Comparison of ENCODE assay signal across 22 cellular contexts in the genomic region with DNA sequence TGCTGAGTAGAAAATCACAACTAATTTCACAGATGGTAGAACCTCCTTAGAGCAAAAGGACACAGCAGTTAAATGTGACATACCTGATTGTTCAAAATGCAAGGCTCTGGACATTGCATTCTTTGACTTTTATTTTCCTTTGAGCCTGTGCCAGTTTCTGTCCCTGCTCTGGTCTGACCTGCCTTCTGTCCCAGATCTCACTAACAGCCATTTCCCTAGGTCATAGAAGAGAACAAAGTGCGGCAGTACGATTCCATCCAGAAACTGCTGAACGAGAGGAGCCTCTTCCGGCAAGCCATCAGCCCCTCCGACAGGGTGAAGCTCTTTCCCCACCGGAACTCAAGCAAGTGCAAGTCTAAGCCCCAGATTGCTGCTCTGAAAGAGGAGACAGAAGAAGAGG.
"Had no signal": no experiment of that assay in that cellular context is flagged by ENCODE, and none has a peak within 500 bp of the region (broad histone marks: within the 10 kb centered on the region; RNA-seq: fewer than 3 reads in every experiment).

No MANE protein-coding gene starts in this region.

- H3K36me3 Mint-ChIP-seq: activated CD4-positive, alpha-beta memory T cell treated with anti-CD3 and anti-CD28 coated beads for 36 hours; activated naive CD8-positive, alpha-beta T cell treated with anti-CD3 and anti-CD28 coated beads for 36 hours; mesothelial cell of epicardium; natural killer cell had no signal

- H3K4me1 Mint-ChIP-seq: activated B cell treated with CpG ODN at 0.5 μM for 24 hours; activated naive CD8-positive, alpha-beta T cell treated with anti-CD3 and anti-CD28 coated beads for 36 hours; natural killer cell had no signal

- H3K4me3 ChIP-seq: colonic mucosa, dorsolateral prefrontal cortex, esophagus squamous epithelium, gastrocnemius medialis, lower lobe of right lung, spleen, thyroid gland had no signal

- H3K36me3 ChIP-seq: colonic mucosa, esophagus squamous epithelium, gastrocnemius medialis, lower lobe of right lung, spleen, thyroid gland had no signal

- DNase-seq: activated B cell treated with CpG ODN at 0.5 μM for 24 hours; activated CD4-positive, alpha-beta memory T cell treated with anti-CD3 and anti-CD28 coated beads for 36 hours; activated CD4-positive, alpha-beta T cell treated with anti-CD3 and anti-CD28 coated beads for 48 hours; activated naive CD4-positive, alpha-beta T cell treated with Interleukin-2 at 50 U/mL for 16 hours; activated naive CD8-positive, alpha-beta T cell treated with anti-CD3 and anti-CD28 coated beads for 36 hours; activated T-cell treated with anti-CD3 and anti-CD28 coated beads, Interleukin-2, amount 50 U/mL, for 48 hours; dorsolateral prefrontal cortex; effector memory CD8-positive, alpha-beta T cell; esophagus squamous epithelium; gastrocnemius medialis; hypothalamus; lower lobe of right lung; natural killer cell; retina; spleen; stimulated activated CD4-positive, alpha-beta T cell treated with anti-CD3 and anti-CD28 coated beads, Interleukin-4, amount 100 ng/mL, for 1 hour; stimulated activated naive CD8-positive, alpha-beta T cell treated with anti-CD3 and anti-CD28 coated beads, Interleukin-15, Interleukin-2, amounts not matched to agents 100 U/mL and 50 U/mL, for 24 hours; T-helper 9 cell; thyroid gland had no signal

- H3K4me1 ChIP-seq: colonic mucosa, gastrocnemius medialis, lower lobe of right lung, spleen, thyroid gland had no signal

- H3K27ac Mint-ChIP-seq: activated B cell treated with CpG ODN at 0.5 μM for 24 hours; activated CD4-positive, alpha-beta memory T cell treated with anti-CD3 and anti-CD28 coated beads for 36 hours; activated naive CD8-positive, alpha-beta T cell treated with anti-CD3 and anti-CD28 coated beads for 36 hours; effector memory CD8-positive, alpha-beta T cell; natural killer cell had no signal

- H3K27me3 Mint-ChIP-seq: activated B cell treated with CpG ODN at 0.5 μM for 24 hours; activated CD4-positive, alpha-beta memory T cell treated with anti-CD3 and anti-CD28 coated beads for 36 hours; effector memory CD8-positive, alpha-beta T cell had no signal

- H3K27me3 ChIP-seq: colonic mucosa, esophagus squamous epithelium, gastrocnemius medialis, spleen, thyroid gland had no signal

- ATAC-seq: effector memory CD8-positive, alpha-beta T cell; gastrocnemius medialis; natural killer cell; stimulated activated naive CD8-positive, alpha-beta T cell treated with anti-CD3 and anti-CD28 coated beads, Interleukin-15, Interleukin-2, amounts not matched to agents 100 U/mL and 50 U/mL, for 24 hours had no signal

- H3K27ac ChIP-seq: colonic mucosa, dorsolateral prefrontal cortex, gastrocnemius medialis, lower lobe of right lung, spleen, thyroid gland had no signal

- H3K9me3 Mint-ChIP-seq: activated B cell treated with CpG ODN at 0.5 μM for 24 hours; activated CD4-positive, alpha-beta memory T cell treated with anti-CD3 and anti-CD28 coated beads for 36 hours; activated naive CD8-positive, alpha-beta T cell treated with anti-CD3 and anti-CD28 coated beads for 36 hours had no signal

- FAIRE-seq: bronchial epithelial cell had no signal

- H3K4me3 Mint-ChIP-seq: activated B cell treated with CpG ODN at 0.5 μM for 24 hours; activated CD4-positive, alpha-beta memory T cell treated with anti-CD3 and anti-CD28 coated beads for 36 hours; activated naive CD8-positive, alpha-beta T cell treated with anti-CD3 and anti-CD28 coated beads for 36 hours; effector memory CD8-positive, alpha-beta T cell; mesothelial cell of epicardium; natural killer cell had no signal

- H3K9me3 ChIP-seq: colonic mucosa, esophagus squamous epithelium, gastrocnemius medialis, lower lobe of right lung, spleen, thyroid gland had no signal
